ENCODE assay signal across 21 cellular contexts in genomic region chrX:101552714-101553113, GRCh38. TPM values are rescaled to one million over a fixed set of nuclear protein-coding genes. Genes with fewer than 3 reads are reported as not detected.
DNase-seq lines count a peak whose midpoint lies in the region; TF ChIP-seq lines count a peak whose summit lies in the region.
"Had no signal": no experiment of that assay in that cellular context is flagged by ENCODE, and none has a peak within 500 bp of the region (broad histone marks: within the 10 kb centered on the region; RNA-seq: fewer than 3 reads in every experiment).

No MANE protein-coding gene starts in this region.

- peak overlapping the region in 3 of 4 donors; percentile 3 to 98 (median 19) for H3K27ac ChIP-seq in tibial nerve

- H3K27me3 Mint-ChIP-seq in HFFc6 (ENCODE audit: insufficient read depth) = no peaks in the 10 kb centered on the region; the same call in 1 of the 2 replicates
- H3K27me3 Mint-ChIP-seq in brain = peaks cover 3% of the 10 kb centered on the region
- peaks cover 7% of the 10 kb centered on the region for H3K27me3 Mint-ChIP-seq in nephron progenitor cell (ENCODE audit: low read depth, poor library complexity)

- no peak for TF ChIP-seq POLR2A in tibial nerve (IDR thresholded peaks at IDR 0.05)

- peaks cover 0 to 3% (median 0%) of the 10 kb centered on the region in 4 donors for H3K4me1 ChIP-seq in tibial nerve
- H3K4me1 ChIP-seq: BE2C had no signal

- DNase-seq in HFFc6 (no peak), nephron progenitor cell (no peak), tibial nerve (ENCODE audit: low spot score in 2 of 2) (no peak), NOMO-1 treated with dmso at 0.1 percent for 144 hours (lab: John Stamatoyannopoulos, UW; ENCODE audit: unreplicated experiment) (no peak), SKM-1 (lab: John Stamatoyannopoulos, UW; ENCODE audit: unreplicated experiment) (no peak), T-helper 2 cell (no peak)
- DNase-seq: ACHN; BE2C; C1 segment of cervical spinal cord; CD4-positive, CD25-positive, alpha-beta regulatory T cell; CD8-positive, alpha-beta memory T cell; COR-L47; DMS 273 treated with DMSO at 0.1 percent for 48 hours; DMS53; DND-41; EL; GOT3; H7 had no signal

- H3K27me3 ChIP-seq in tibial nerve = no peaks in the 10 kb centered on the region
- H3K27me3 ChIP-seq: BE2C had no signal

- H3K4me3 ChIP-seq in tibial nerve = peak overlapping the region in 1 of 4 donors; percentile 68
- H3K4me3 ChIP-seq: GM12878 had no signal

- TF ChIP-seq CTCF in HFFc6 (IDR thresholded peaks at IDR 0.05) = no peak
- TF ChIP-seq CTCF in brain (conservative IDR thresholded peaks at IDR 0.05) = no peak
- TF ChIP-seq CTCF in nephron progenitor cell (IDR thresholded peaks at IDR 0.05) = no peak
- no peak for TF ChIP-seq CTCF in tibial nerve (IDR thresholded peaks at IDR 0.05)

- H3K9me3 ChIP-seq in tibial nerve = no peaks in the 10 kb centered on the region
- H3K9me3 ChIP-seq: BE2C had no signal

- H3K36me3 ChIP-seq in tibial nerve = peaks cover 0 to 9% (median 0%) of the 10 kb centered on the region in 3 donors
- H3K36me3 ChIP-seq: BE2C had no signal

- H3K4me3 Mint-ChIP-seq in HFFc6 (0 out of 2 replicates have a peak overlapping the region, but pooled peaks have one; percentile 89), brain (peak overlapping the region; percentile 33 to 86 (median 44)), nephron progenitor cell (peak overlapping the region; percentile 86)
- H3K4me3 Mint-ChIP-seq: CD4-positive, CD25-positive, alpha-beta regulatory T cell; CD8-positive, alpha-beta memory T cell had no signal

- H3K4me1 Mint-ChIP-seq in HFFc6 (ENCODE audit: low read depth) (peaks cover 14% of the 10 kb centered on the region; the same call in 1 of the 2 replicates), brain (peaks cover 34% of the 10 kb centered on the region), nephron progenitor cell (peaks cover 18% of the 10 kb centered on the region)

- H3K36me3 Mint-ChIP-seq in HFFc6 (ENCODE audit: low read depth) = peaks cover 6% of the 10 kb centered on the region; the same call in 1 of the 2 replicates
- peaks cover 23% of the 10 kb centered on the region for H3K36me3 Mint-ChIP-seq in brain
- H3K36me3 Mint-ChIP-seq in nephron progenitor cell (ENCODE audit: low read depth) = peaks cover 28% of the 10 kb centered on the region
- H3K36me3 Mint-ChIP-seq: CD4-positive, CD25-positive, alpha-beta regulatory T cell had no signal

- H3K9me3 Mint-ChIP-seq in HFFc6 (no peaks in the 10 kb centered on the region), brain (peaks cover 0 to 9% (median 0%) of the 10 kb centered on the region in 5 experiments), nephron progenitor cell (peaks cover 73% of the 10 kb centered on the region)

- 77 to 89% methylated on average over 23 of the region's 23 CpGs for WGBS in tibial nerve, 2 donors

- H3K27ac Mint-ChIP-seq in HFFc6 = no peak overlapping the region
- peak overlapping the region in 2 of 5 experiments; percentile 21 to 96 for H3K27ac Mint-ChIP-seq in brain
- H3K27ac Mint-ChIP-seq in nephron progenitor cell = no peak overlapping the region
- H3K27ac Mint-ChIP-seq: CD4-positive, CD25-positive, alpha-beta regulatory T cell; CD8-positive, alpha-beta memory T cell had no signal

- no peak for TF ChIP-seq EP300 in tibial nerve (IDR thresholded peaks at IDR 0.05)

RNA-seq across cellular contexts. Expression of gene ARMCX1, which starts 2.4 kb away (rescaled TPM):
- total RNA-seq in HFFc6 (2021; fragmentation: NEBNext Ultra II Directional; extraction: Animal tissue kit (Norgen Biotek cat#: 25700)) = 10 to 100 TPM; 32.0 to 36.6 (median 33.7) TPM
- 31.2 TPM for polyA plus RNA-seq in brain (ENCODE audit: insufficient read depth, low read depth, low replicate concordance)
- total RNA-seq in tibial nerve = 10 to 100 TPM; 28.2 to 34.3 (median 30.6) TPM
- total RNA-seq: GM12878, HT-29 had no signal
